In the genomic region with DNA sequence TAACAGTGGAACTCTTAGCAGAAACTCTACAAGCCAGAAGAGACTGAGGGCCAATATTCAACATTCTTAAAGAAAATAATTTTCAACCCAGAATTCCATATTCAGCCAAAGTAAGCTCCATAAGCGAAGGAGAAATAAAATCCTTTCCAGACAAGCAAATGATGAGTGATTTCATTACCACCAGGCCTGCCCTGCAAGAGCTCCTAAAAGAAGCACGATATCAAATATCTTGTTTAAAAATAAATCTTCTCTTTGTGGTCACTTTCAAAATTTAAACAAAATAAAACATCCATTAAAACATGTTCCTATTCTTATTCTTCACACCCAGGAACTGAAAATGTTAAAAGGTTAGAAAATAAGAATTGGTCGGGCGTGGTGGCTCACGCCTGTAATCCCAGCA, we compare ENCODE assay signal across 20 cellular contexts. TPM values are rescaled to one million over a fixed set of nuclear protein-coding genes. Genes with fewer than 3 reads are reported as not detected.
DNase-seq lines count a peak whose midpoint lies in the region; ATAC-seq and TF ChIP-seq lines count a peak whose summit lies in the region.
"Had no signal": no experiment of that assay in that cellular context is flagged by ENCODE, and none has a peak within 500 bp of the region (broad histone marks: within the 10 kb centered on the region; RNA-seq: fewer than 3 reads in every experiment).

No MANE protein-coding gene starts in this region.

- peaks cover 57% of the 10 kb centered on the region for H3K4me1 Mint-ChIP-seq in memory B cell
- peaks cover 85% of the 10 kb centered on the region for H3K4me1 Mint-ChIP-seq in stimulated activated memory B cell treated with anti-CD40 and anti-IgM and Interleukin-4, amounts not matched to agents 10 μg/mL and 1 μg/mL and 100 μg/mL, for 72 hours

- H3K4me3 ChIP-seq in GM06990 (replicated peaks; ENCODE audit: low read depth, low read length) (0 out of 2 replicates have a peak overlapping the region, but pooled peaks have one; percentile 13), dorsolateral prefrontal cortex (no peak overlapping the region)
- H3K4me3 ChIP-seq: BLaER1, GM23338 had no signal

- peak overlapping the region; percentile 58 for H3K4me3 Mint-ChIP-seq in memory B cell
- peak overlapping the region; percentile 45 for H3K4me3 Mint-ChIP-seq in stimulated activated memory B cell treated with anti-CD40 and anti-IgM and Interleukin-4, amounts not matched to agents 10 μg/mL and 1 μg/mL and 100 μg/mL, for 72 hours
- H3K4me3 Mint-ChIP-seq: CD4-positive, alpha-beta T cell; GM23338; H9 had no signal

- TF ChIP-seq CTCF in GM06990 (IDR thresholded peaks at IDR 0.05; ENCODE audit: insufficient read depth, low read length, poor library complexity, severe bottlenecking) = no peak
- no peak for TF ChIP-seq CTCF in VCaP (conservative IDR thresholded peaks at IDR 0.05)
- no peak for TF ChIP-seq CTCF in dorsolateral prefrontal cortex (IDR thresholded peaks at IDR 0.05 in 54 of 56, conservative IDR thresholded peaks at IDR 0.05 in 2 of 56; ENCODE audit: low read depth in 1 of 56, partially characterized antibody in 56 of 56)

- DNase-seq in GM06990 (ENCODE audit: extremely low read depth, insufficient read length) (no peak), memory B cell (ENCODE audit: low spot score in 2 of 2) (no peak), GM19240 (ENCODE audit: insufficient read length, low spot score) (no peak), dorsolateral prefrontal cortex (no peak)
- DNase-seq: CD4-positive, alpha-beta T cell; H9; MV-4-11; NCI-H1105; NCI-H1436 treated with DMSO at 0.1 percent for 48 hours; NCI-H187 treated with DMSO at 0.1 percent for 48 hours; NCI-H2171 treated with DMSO at 0.1 percent for 48 hours; NCI-H345; NCI-H524; NCI-H748 treated with DMSO at 0.1 percent for 48 hours had no signal

- no peak for ATAC-seq in memory B cell (ENCODE audit: low read depth)
- ATAC-seq in stimulated activated memory B cell treated with anti-CD40 and anti-IgM and Interleukin-4, amounts not matched to agents 10 μg/mL and 1 μg/mL and 100 μg/mL, for 72 hours = no peak
- no peak for ATAC-seq in GM18867 (IDR thresholded peaks at IDR 0.05; ENCODE audit: unreplicated experiment)
- ATAC-seq: GM23338, SK-N-SH treated with all-trans-retinoic acid at 6 μM for 48 hours had no signal

- H3K27me3 Mint-ChIP-seq in memory B cell = no peaks in the 10 kb centered on the region
- H3K27me3 Mint-ChIP-seq in stimulated activated memory B cell treated with anti-CD40 and anti-IgM and Interleukin-4, amounts not matched to agents 10 μg/mL and 1 μg/mL and 100 μg/mL, for 72 hours = no peaks in the 10 kb centered on the region
- H3K27me3 Mint-ChIP-seq: CD4-positive, alpha-beta T cell had no signal

- peak overlapping the region; percentile 86 for H3K27ac Mint-ChIP-seq in memory B cell
- peak overlapping the region; percentile 73 for H3K27ac Mint-ChIP-seq in stimulated activated memory B cell treated with anti-CD40 and anti-IgM and Interleukin-4, amounts not matched to agents 10 μg/mL and 1 μg/mL and 100 μg/mL, for 72 hours
- H3K27ac Mint-ChIP-seq: CD4-positive, alpha-beta T cell; GM23338; H9 had no signal

- intact Hi-C loops in dorsolateral prefrontal cortex (cut with DNase I) = no loop called here

- H3K9me3 Mint-ChIP-seq in memory B cell = no peaks in the 10 kb centered on the region
- H3K9me3 Mint-ChIP-seq in stimulated activated memory B cell treated with anti-CD40 and anti-IgM and Interleukin-4, amounts not matched to agents 10 μg/mL and 1 μg/mL and 100 μg/mL, for 72 hours = peaks cover 3% of the 10 kb centered on the region

- peaks cover 16% of the 10 kb centered on the region for H3K36me3 Mint-ChIP-seq in memory B cell
- peaks cover 36% of the 10 kb centered on the region for H3K36me3 Mint-ChIP-seq in stimulated activated memory B cell treated with anti-CD40 and anti-IgM and Interleukin-4, amounts not matched to agents 10 μg/mL and 1 μg/mL and 100 μg/mL, for 72 hours

- no peaks in the 10 kb centered on the region for H3K36me3 ChIP-seq in GM06990 (ENCODE audit: control insufficient read depth, insufficient read depth, low read length)

- H3K27ac ChIP-seq in VCaP (peak overlapping the region; percentile 75), dorsolateral prefrontal cortex (no peak overlapping the region)
- H3K27ac ChIP-seq: BLaER1 had no signal

- no peaks in the 10 kb centered on the region for H3K27me3 ChIP-seq in GM06990 (replicated peaks; ENCODE audit: control insufficient read depth, insufficient read depth, low read length)
- H3K27me3 ChIP-seq in dorsolateral prefrontal cortex = no peaks in the 10 kb centered on the region
- H3K27me3 ChIP-seq: BLaER1 had no signal

RNA-seq across cellular contexts. Expression of gene MICU2, which starts 13.7 kb away (rescaled TPM):
- 10 to 100 TPM; 26.5 to 61.5 (median 42.9) TPM for total RNA-seq in dorsolateral prefrontal cortex
